Comparison of ENCODE assay signal across 8 cellular contexts in the genomic region with DNA sequence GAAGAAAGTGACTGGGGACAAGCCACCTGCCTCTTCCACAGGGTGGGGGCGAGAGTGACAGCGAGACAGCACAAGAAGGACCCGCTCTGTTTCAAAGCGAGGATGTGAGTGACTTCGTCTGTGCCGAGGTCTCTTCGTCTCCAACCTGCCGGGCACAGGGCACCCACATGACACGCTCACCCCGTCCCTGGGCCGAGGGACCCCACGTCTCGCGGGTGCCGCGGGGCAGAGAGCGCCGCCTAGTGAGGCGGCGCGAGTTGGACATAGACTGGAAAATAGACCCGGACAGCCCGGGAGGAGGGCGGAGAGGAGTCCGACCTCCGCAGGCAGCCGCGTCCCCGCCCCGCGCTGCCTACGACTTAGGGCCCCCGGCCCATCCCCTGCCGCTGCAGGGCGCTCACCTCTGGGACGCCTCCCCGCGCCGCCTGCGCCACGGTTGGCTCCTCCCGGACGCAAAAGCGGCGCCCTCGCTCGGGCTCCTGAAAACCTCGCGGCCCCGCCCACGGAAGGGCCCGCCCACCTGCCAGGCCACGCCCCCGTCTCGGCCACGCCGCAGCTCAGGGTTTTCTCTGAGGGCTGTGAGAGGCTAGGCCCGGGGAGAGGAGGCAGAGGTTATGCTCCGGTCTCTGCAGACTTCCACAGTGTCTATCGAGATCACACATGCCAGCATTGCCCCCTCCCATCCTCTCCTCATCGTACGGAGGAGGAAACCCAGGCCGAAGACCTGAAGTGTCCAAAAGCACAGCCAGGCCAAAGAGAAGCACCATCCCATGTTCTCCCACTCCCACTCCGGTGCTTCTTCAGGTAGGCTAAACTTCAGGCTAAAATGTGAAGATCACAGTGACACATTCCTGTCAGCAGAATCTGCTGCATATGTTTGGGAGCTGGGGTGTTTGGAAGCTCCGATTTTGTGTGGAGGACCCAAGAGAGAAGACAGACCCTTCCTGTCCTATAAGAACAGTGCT.
DNase-seq lines count a peak whose midpoint lies in the region; ATAC-seq and TF ChIP-seq lines count a peak whose summit lies in the region.

Gene TLR5, minus strand, starts transcription at position 454 of the 965 bp plus-strand sequence. CDS start 30,217 bp downstream, outside the sequence.

- ATAC-seq in HG02852 (IDR thresholded peaks at IDR 0.05; ENCODE audit: unreplicated experiment) (peak; percentile 85), HG03025 (IDR thresholded peaks at IDR 0.05; ENCODE audit: low FRiP score, unreplicated experiment) (no peak)

- peak; percentile 10 for TF ChIP-seq CTCF in GM13977 (IDR thresholded peaks at IDR 0.05; ENCODE audit: extremely low read depth, insufficient read depth, missing control alignments)
- peak; percentile 79 for TF ChIP-seq CTCF in astrocyte of the cerebellum (IDR thresholded peaks at IDR 0.05; ENCODE audit: low read depth, low read length, missing control alignments)

- peak; percentile 87 for DNase-seq in GM13977 (ENCODE audit: low spot score)
- DNase-seq in NCI-H1436 treated with DMSO at 0.1 percent for 48 hours (lab: John Stamatoyannopoulos, UW): peak; percentile 58
- peak; percentile 24 for DNase-seq in T1000 (lab: John Stamatoyannopoulos, UW)
- DNase-seq in astrocyte of the cerebellum (ENCODE audit: low read depth): no peak
- DNase-seq in skeletal muscle cell (ENCODE audit: low read depth): no peak

- in situ Hi-C loops in GM13977 (cut with MboI; ENCODE audit: low pct_unique_long_range_greater_than_20kb, low sequenced_read_pairs, unreplicated experiment): no loop called here
- in situ Hi-C loops in astrocyte of the cerebellum (cut with HindIII; ENCODE audit: low sequenced_read_pairs): loop anchor here (5.0 kb wide), 1 partner anchor 359 kb away; no protein-coding TSS in a partner anchor

- H3K4me3 ChIP-seq in astrocyte of the cerebellum (ENCODE audit: low read depth, low read length) (peak within 1 kb of the TSS; percentile 55), iPS-11a (ENCODE audit: low read depth, low read length) (peak within 1 kb of the TSS; percentile 48), skeletal muscle cell (ENCODE audit: low read depth, low read length) (peak within 1 kb of the TSS; percentile 54)

Comparison
In these comparisons a context has a peak if more than half of its experiments do, and no peak if none do; other contexts are left out.
1. DNase-seq: peak in GM13977 (single experiment), NCI-H1436 treated with DMSO at 0.1 percent for 48 hours (single experiment) and T1000 (single experiment); none in astrocyte of the cerebellum (single experiment) and skeletal muscle cell (single experiment).
2. Peak in every context shown above with its lines, with median percentiles within 50 percentile points of each other: H3K4me3 ChIP-seq.